Comparison of ENCODE assay signal across 38 cellular contexts in the genomic region with DNA sequence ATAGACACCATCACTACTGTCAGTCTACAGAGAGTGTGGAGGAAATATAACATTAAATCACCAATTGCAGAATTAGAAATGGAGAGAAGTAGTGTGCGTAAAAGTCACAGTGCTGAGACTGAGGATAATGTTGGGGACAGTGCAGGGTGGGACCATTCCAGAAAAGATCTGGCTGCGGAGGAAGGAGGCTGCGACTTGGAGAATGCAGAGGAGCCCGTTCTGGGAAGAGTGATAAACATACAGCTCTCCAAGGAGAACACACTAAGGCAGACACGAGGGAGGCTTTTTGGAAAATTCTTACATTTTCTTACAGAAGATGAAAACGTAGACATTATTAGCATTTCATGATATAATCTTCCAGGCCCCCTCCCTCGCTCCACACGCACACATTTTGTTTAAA.
"Had no signal": no experiment of that assay in that cellular context is flagged by ENCODE, and none has a peak within 500 bp of the region (broad histone marks: within the 10 kb centered on the region; RNA-seq: fewer than 3 reads in every experiment).

No MANE protein-coding gene starts in this region.

- H3K4me1 Mint-ChIP-seq: activated naive CD4-positive, alpha-beta T cell treated with anti-CD3 and anti-CD28 coated beads, Interleukin-2, amount 10 ng/mL, durations not matched to agents 7 days and 5 days; activated naive CD4-positive, alpha-beta T cell treated with anti-CD3 and anti-CD28 coated beads, Interleukin-2, amount 50 U/mL, for 24 hours; activated naive CD8-positive, alpha-beta T cell treated with anti-CD3 and anti-CD28 coated beads for 36 hours; activated naive CD8-positive, alpha-beta T cell treated with anti-CD3 and anti-CD28 coated beads, Interleukin-2, amount 10 ng/mL, durations not matched to agents 7 days and 5 days; activated naive CD8-positive, alpha-beta T cell treated with anti-CD3 and anti-CD28 coated beads, Interleukin-2, amount 50 U/mL, for 24 hours; activated T-helper 17 cell treated with anti-CD3 and anti-CD28 coated beads, Interleukin-2, amount 50 U/mL, for 72 hours; brain; central memory CD8-positive, alpha-beta T cell had no signal

- H3K36me3 ChIP-seq: adrenal gland, ascending aorta, brain microvascular endothelial cell, breast epithelium, cardiac muscle cell had no signal

- H3K36me3 Mint-ChIP-seq: activated naive CD4-positive, alpha-beta T cell treated with anti-CD3 and anti-CD28 coated beads, Interleukin-2, amount 10 ng/mL, durations not matched to agents 7 days and 5 days; activated naive CD8-positive, alpha-beta T cell; activated naive CD8-positive, alpha-beta T cell treated with anti-CD3 and anti-CD28 coated beads for 36 hours; activated naive CD8-positive, alpha-beta T cell treated with anti-CD3 and anti-CD28 coated beads, Interleukin-2, amount 10 ng/mL, durations not matched to agents 7 days and 5 days; brain had no signal

- H3K27me3 Mint-ChIP-seq: activated naive CD4-positive, alpha-beta T cell treated with anti-CD3 and anti-CD28 coated beads, Interleukin-2, amount 10 ng/mL, durations not matched to agents 7 days and 5 days; activated naive CD8-positive, alpha-beta T cell treated with anti-CD3 and anti-CD28 coated beads for 36 hours; activated naive CD8-positive, alpha-beta T cell treated with anti-CD3 and anti-CD28 coated beads, Interleukin-2, amount 50 U/mL, for 24 hours; brain; central memory CD8-positive, alpha-beta T cell had no signal

- H3K9me3 Mint-ChIP-seq: activated naive CD4-positive, alpha-beta T cell treated with anti-CD3 and anti-CD28 coated beads, Interleukin-2, amount 10 ng/mL, durations not matched to agents 7 days and 5 days; activated naive CD8-positive, alpha-beta T cell treated with anti-CD3 and anti-CD28 coated beads, Interleukin-2, amount 10 ng/mL, durations not matched to agents 7 days and 5 days; activated T-helper 2 cell treated with anti-CD3 and anti-CD28 coated beads, Interferon-gamma antibody, Interleukin-2, Interleukin-4, amounts not matched to agents 10 μg/mL and 5 μg/mL and 100 μg/mL, durations not matched to agents 14 hours and 24 hours and 36 hours had no signal

- ATAC-seq: activated naive CD8-positive, alpha-beta T cell treated with anti-CD3 and anti-CD28 coated beads, Interleukin-2, amount 50 U/mL, for 24 hours; activated T-cell treated with anti-CD3 and anti-CD28 coated beads, Interleukin-2, amount 50 U/mL, for 4 hours; activated T-cell treated with anti-CD3 and anti-CD28 coated beads, Interleukin-2, amount 50 U/mL, for 72 hours; activated T-helper 17 cell treated with anti-CD3 and anti-CD28 coated beads, Interleukin-2, amount 50 U/mL, for 72 hours; body of pancreas had no signal

- H3K4me3 Mint-ChIP-seq: activated naive CD4-positive, alpha-beta T cell treated with anti-CD3 and anti-CD28 coated beads for 36 hours; activated naive CD4-positive, alpha-beta T cell treated with anti-CD3 and anti-CD28 coated beads, Interleukin-2, amount 10 ng/mL, durations not matched to agents 7 days and 5 days; activated naive CD4-positive, alpha-beta T cell treated with anti-CD3 and anti-CD28 coated beads, Interleukin-2, amount 50 U/mL, for 24 hours; activated naive CD8-positive, alpha-beta T cell; activated naive CD8-positive, alpha-beta T cell treated with anti-CD3 and anti-CD28 coated beads for 36 hours; activated naive CD8-positive, alpha-beta T cell treated with anti-CD3 and anti-CD28 coated beads, Interleukin-2, amount 10 ng/mL, durations not matched to agents 7 days and 5 days; activated naive CD8-positive, alpha-beta T cell treated with anti-CD3 and anti-CD28 coated beads, Interleukin-2, amount 50 U/mL, for 24 hours; activated T-cell treated with anti-CD3 and anti-CD28 coated beads, Interleukin-2, amount 50 U/mL, for 24 hours; activated T-cell treated with anti-CD3 and anti-CD28 coated beads, Interleukin-2, amount 50 U/mL, for 4 hours; activated T-cell treated with anti-CD3 and anti-CD28 coated beads, Interleukin-2, amount 50 U/mL, for 72 hours; activated T-helper 1 cell treated with anti-CD3 and anti-CD28 coated beads, Interleukin-12 subunit alpha, Interleukin-12 subunit beta, Interleukin-2, Interleukin-4 antibody, amounts not matched to agents 30 ng/mL and 10 ng/mL and 1 ng/mL, durations not matched to agents 14 hours and 24 hours and 36 hours; activated T-helper 17 cell treated with anti-CD3 and anti-CD28 coated beads, Interleukin-2, amount 50 U/mL, for 72 hours; brain; central memory CD8-positive, alpha-beta T cell had no signal

- H3K27ac ChIP-seq: adrenal gland, ascending aorta, body of pancreas, brain microvascular endothelial cell, breast epithelium, cardiac muscle cell had no signal

- H3K27ac Mint-ChIP-seq: activated naive CD4-positive, alpha-beta T cell treated with anti-CD3 and anti-CD28 coated beads for 36 hours; activated naive CD4-positive, alpha-beta T cell treated with anti-CD3 and anti-CD28 coated beads, Interleukin-2, amount 10 ng/mL, durations not matched to agents 7 days and 5 days; activated naive CD4-positive, alpha-beta T cell treated with anti-CD3 and anti-CD28 coated beads, Interleukin-2, amount 50 U/mL, for 24 hours; activated naive CD4-positive, alpha-beta T cell treated with anti-CD3 and anti-CD28 coated beads, Interleukin-2, amount 50 U/mL, for 72 hours; activated naive CD8-positive, alpha-beta T cell; activated naive CD8-positive, alpha-beta T cell treated with anti-CD3 and anti-CD28 coated beads for 36 hours; activated naive CD8-positive, alpha-beta T cell treated with anti-CD3 and anti-CD28 coated beads, Interleukin-2, amount 10 ng/mL, durations not matched to agents 7 days and 5 days; activated naive CD8-positive, alpha-beta T cell treated with anti-CD3 and anti-CD28 coated beads, Interleukin-2, amount 50 U/mL, for 24 hours; activated T-cell treated with anti-CD3 and anti-CD28 coated beads, Interleukin-2, amount 50 U/mL, for 24 hours; activated T-cell treated with anti-CD3 and anti-CD28 coated beads, Interleukin-2, amount 50 U/mL, for 72 hours; activated T-helper 1 cell treated with anti-CD3 and anti-CD28 coated beads, Interleukin-12 subunit alpha, Interleukin-12 subunit beta, Interleukin-2, Interleukin-4 antibody, amounts not matched to agents 30 ng/mL and 10 ng/mL and 1 ng/mL, durations not matched to agents 14 hours and 24 hours and 36 hours; activated T-helper 17 cell treated with anti-CD3 and anti-CD28 coated beads, Interleukin-2, amount 50 U/mL, for 72 hours; activated T-helper 2 cell treated with anti-CD3 and anti-CD28 coated beads, Interferon-gamma antibody, Interleukin-2, Interleukin-4, amounts not matched to agents 10 μg/mL and 5 μg/mL and 100 μg/mL, durations not matched to agents 14 hours and 24 hours and 36 hours had no signal

- H3K9me3 ChIP-seq: adrenal gland, body of pancreas, breast epithelium had no signal

- H3K4me3 ChIP-seq: adrenal gland, ascending aorta, body of pancreas, breast epithelium, cardiac muscle cell had no signal

- DNase-seq: activated effector memory CD4-positive, alpha-beta T cell treated with anti-CD3 and anti-CD28 coated beads, Interleukin-2, amount 50 U/mL, for 16 hours; activated effector memory CD4-positive, alpha-beta T cell treated with Interleukin-2 at 50 U/mL for 16 hours; activated gamma-delta T cell; activated gamma-delta T cell treated with Interleukin-2 at 50 U/mL for 16 hours; activated naive CD4-positive, alpha-beta T cell; activated naive CD4-positive, alpha-beta T cell treated with anti-CD3 and anti-CD28 coated beads for 36 hours; activated naive CD4-positive, alpha-beta T cell treated with anti-CD3 and anti-CD28 coated beads, Interleukin-2, amount 10 ng/mL, durations not matched to agents 7 days and 5 days; activated naive CD4-positive, alpha-beta T cell treated with anti-CD3 and anti-CD28 coated beads, Interleukin-2, amount 50 U/mL, for 16 hours; activated naive CD4-positive, alpha-beta T cell treated with Interleukin-2 at 50 U/mL for 16 hours; activated naive CD8-positive, alpha-beta T cell treated with anti-CD3 and anti-CD28 coated beads for 36 hours; activated naive CD8-positive, alpha-beta T cell treated with anti-CD3 and anti-CD28 coated beads, Interleukin-2, amount 10 ng/mL, durations not matched to agents 7 days and 5 days; activated naive CD8-positive, alpha-beta T cell treated with anti-CD3 and anti-CD28 coated beads, Interleukin-2, amount 50 U/mL, for 24 hours; activated T-cell treated with anti-CD3 and anti-CD28 coated beads, Interleukin-2, amount 50 U/mL, for 1 hour; activated T-cell treated with anti-CD3 and anti-CD28 coated beads, Interleukin-2, amount 50 U/mL, for 24 hours; activated T-cell treated with anti-CD3 and anti-CD28 coated beads, Interleukin-2, amount 50 U/mL, for 4 hours; activated T-cell treated with anti-CD3 and anti-CD28 coated beads, Interleukin-2, amount 50 U/mL, for 48 hours; activated T-cell treated with anti-CD3 and anti-CD28 coated beads, Interleukin-2, amount 50 U/mL, for 72 hours; adrenal gland; amniotic stem cell; amygdala; anterior cingulate cortex; aorta; body of pancreas; brain microvascular endothelial cell; caudate nucleus; central memory CD4-positive, alpha-beta T cell; cerebellar nuclear complex had no signal
